ENCODE assay signal across 1 cellular context in genomic region chr19:46727036-46727501, GRCh38.
TF ChIP-seq lines count a peak whose summit lies in the region.

No MANE protein-coding gene starts in this region.

TF ChIP-seq in IMR-90, 13 proteins besides CTCF, POLR2A, EP300 and RAD21:
- no peak for TF ChIP-seq BHLHE40 (IDR thresholded peaks at IDR 0.05; ENCODE audit: low read depth, low read length)
- TF ChIP-seq MAFK (IDR thresholded peaks at IDR 0.05; ENCODE audit: low read depth, low read length): no peak
- TF ChIP-seq FOS (IDR thresholded peaks at IDR 0.05; ENCODE audit: low read depth, low read length): no peak
- no peak for TF ChIP-seq ELK1 (IDR thresholded peaks at IDR 0.05; ENCODE audit: borderline replicate concordance, low read depth, low read length)
- no peak for TF ChIP-seq CEBPB (IDR thresholded peaks at IDR 0.05; ENCODE audit: low read depth, low read length)
- no peak for TF ChIP-seq CHD1 (IDR thresholded peaks at IDR 0.05; ENCODE audit: low read depth, low read length)
- no peak for TF ChIP-seq SMC3 (IDR thresholded peaks at IDR 0.05; ENCODE audit: low read depth, low read length)
- TF ChIP-seq RCOR1 (IDR thresholded peaks at IDR 0.05; ENCODE audit: insufficient replicate concordance, low read length): no peak
- TF ChIP-seq MXI1 (IDR thresholded peaks at IDR 0.05; ENCODE audit: borderline replicate concordance, low read depth, low read length): no peak
TF ChIP-seq in IMR-90: peak in this region for 0.
